1 cellular context compared by ENCODE assay signal in the genomic region with DNA sequence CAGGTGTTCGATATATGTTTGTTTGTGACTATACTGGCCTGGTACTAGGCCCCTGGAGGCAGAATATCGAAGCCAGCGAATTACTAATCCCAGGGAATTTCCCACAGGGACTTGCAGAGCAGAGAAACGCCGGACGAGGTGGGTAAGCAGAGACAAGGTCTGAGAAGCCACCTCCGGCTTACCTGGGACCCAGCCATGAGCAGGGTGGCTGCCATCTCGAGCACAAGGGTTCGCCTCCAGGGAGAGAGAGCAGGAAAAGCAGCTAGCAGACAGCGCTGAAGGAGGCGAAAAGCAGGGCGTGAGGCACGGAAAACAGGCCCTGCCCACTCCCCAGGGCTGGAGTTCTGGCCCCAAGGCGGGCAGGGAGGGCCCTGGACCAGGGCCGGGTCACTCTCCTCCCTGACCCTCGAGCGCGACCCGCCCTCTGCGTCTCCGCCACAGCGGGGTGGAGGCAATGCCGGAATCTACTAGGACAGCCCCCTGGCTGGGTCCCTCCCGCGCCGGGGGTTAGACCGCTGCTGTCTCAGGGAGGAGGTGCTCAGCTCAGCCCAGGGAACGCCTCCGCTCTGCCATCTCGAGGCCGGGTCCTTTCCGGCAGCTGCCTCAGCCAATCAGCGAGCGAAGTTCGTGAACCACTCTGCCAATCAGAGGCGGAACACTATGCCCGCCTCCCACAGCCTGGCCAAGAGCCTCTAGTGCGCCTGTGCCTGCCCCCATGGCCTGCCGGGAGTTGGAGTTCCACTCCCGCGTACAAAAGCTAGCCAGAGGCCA.
TF ChIP-seq lines count a peak whose summit lies in the region.

No MANE protein-coding gene starts in this region.

TF ChIP-seq in HepG2, 621 proteins besides CTCF, POLR2A, EP300 and RAD21 (continued from another document and continues in another):
- TF ChIP-seq ZNF260 (CRISPR knock-in tag; IDR thresholded peaks at IDR 0.05; ENCODE audit: borderline replicate concordance, low read depth): no peak
- TF ChIP-seq ZBTB3 (CRISPR knock-in tag; IDR thresholded peaks at IDR 0.05; ENCODE audit: borderline replicate concordance, low read depth): no peak
- no peak for TF ChIP-seq SIN3B (IDR thresholded peaks at IDR 0.05; ENCODE audit: low read length)
- no peak for TF ChIP-seq ZFP82 (CRISPR knock-in tag; IDR thresholded peaks at IDR 0.05; ENCODE audit: borderline replicate concordance)
- TF ChIP-seq RFX5 (IDR thresholded peaks at IDR 0.05; ENCODE audit: low read depth, low read length): no peak
- no peak for TF ChIP-seq NPAS2 (CRISPR knock-in tag; IDR thresholded peaks at IDR 0.05; ENCODE audit: borderline replicate concordance)
- TF ChIP-seq, protein P1, sequence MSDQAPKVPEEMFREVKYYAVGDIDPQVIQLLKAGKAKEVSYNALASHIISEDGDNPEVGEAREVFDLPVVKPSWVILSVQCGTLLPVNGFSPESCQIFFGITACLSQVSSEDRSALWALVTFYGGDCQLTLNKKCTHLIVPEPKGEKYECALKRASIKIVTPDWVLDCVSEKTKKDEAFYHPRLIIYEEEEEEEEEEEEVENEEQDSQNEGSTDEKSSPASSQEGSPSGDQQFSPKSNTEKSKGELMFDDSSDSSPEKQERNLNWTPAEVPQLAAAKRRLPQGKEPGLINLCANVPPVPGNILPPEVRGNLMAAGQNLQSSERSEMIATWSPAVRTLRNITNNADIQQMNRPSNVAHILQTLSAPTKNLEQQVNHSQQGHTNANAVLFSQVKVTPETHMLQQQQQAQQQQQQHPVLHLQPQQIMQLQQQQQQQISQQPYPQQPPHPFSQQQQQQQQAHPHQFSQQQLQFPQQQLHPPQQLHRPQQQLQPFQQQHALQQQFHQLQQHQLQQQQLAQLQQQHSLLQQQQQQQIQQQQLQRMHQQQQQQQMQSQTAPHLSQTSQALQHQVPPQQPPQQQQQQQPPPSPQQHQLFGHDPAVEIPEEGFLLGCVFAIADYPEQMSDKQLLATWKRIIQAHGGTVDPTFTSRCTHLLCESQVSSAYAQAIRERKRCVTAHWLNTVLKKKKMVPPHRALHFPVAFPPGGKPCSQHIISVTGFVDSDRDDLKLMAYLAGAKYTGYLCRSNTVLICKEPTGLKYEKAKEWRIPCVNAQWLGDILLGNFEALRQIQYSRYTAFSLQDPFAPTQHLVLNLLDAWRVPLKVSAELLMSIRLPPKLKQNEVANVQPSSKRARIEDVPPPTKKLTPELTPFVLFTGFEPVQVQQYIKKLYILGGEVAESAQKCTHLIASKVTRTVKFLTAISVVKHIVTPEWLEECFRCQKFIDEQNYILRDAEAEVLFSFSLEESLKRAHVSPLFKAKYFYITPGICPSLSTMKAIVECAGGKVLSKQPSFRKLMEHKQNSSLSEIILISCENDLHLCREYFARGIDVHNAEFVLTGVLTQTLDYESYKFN (CRISPR knock-in tag; conservative IDR thresholded peaks at IDR 0.05): no peak; the same call in none of the 2 replicates
- TF ChIP-seq ISX (CRISPR knock-in tag; conservative IDR thresholded peaks at IDR 0.05): no peak
- peak; percentile 66 for TF ChIP-seq POLR2G (IDR thresholded peaks at IDR 0.05; ENCODE audit: low read depth, low read length)
- TF ChIP-seq ZNF768 (CRISPR knock-in tag; IDR thresholded peaks at IDR 0.05): peak; percentile 29; the same call in 1 of the 2 replicates
- TF ChIP-seq, protein P2, sequence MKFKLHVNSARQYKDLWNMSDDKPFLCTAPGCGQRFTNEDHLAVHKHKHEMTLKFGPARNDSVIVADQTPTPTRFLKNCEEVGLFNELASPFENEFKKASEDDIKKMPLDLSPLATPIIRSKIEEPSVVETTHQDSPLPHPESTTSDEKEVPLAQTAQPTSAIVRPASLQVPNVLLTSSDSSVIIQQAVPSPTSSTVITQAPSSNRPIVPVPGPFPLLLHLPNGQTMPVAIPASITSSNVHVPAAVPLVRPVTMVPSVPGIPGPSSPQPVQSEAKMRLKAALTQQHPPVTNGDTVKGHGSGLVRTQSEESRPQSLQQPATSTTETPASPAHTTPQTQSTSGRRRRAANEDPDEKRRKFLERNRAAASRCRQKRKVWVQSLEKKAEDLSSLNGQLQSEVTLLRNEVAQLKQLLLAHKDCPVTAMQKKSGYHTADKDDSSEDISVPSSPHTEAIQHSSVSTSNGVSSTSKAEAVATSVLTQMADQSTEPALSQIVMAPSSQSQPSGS (CRISPR knock-in tag; IDR thresholded peaks at IDR 0.05): no peak
- no peak for TF ChIP-seq TCF7 (IDR thresholded peaks at IDR 0.05; ENCODE audit: low read depth)
- TF ChIP-seq ZNF367 (CRISPR knock-in tag; IDR thresholded peaks at IDR 0.05; ENCODE audit: borderline replicate concordance): peak; percentile 61; the same call in 1 of the 2 replicates
- no peak for TF ChIP-seq CHCHD3 (CRISPR knock-in tag; IDR thresholded peaks at IDR 0.05)
- no peak for TF ChIP-seq REXO4 (CRISPR knock-in tag; IDR thresholded peaks at IDR 0.05; ENCODE audit: borderline replicate concordance)
- 0 out of 2 replicates have a peak, but pooled peaks have one; percentile 58 for TF ChIP-seq ZNF616 (CRISPR knock-in tag; IDR thresholded peaks at IDR 0.05; ENCODE audit: low read depth)
- TF ChIP-seq, protein P3, sequence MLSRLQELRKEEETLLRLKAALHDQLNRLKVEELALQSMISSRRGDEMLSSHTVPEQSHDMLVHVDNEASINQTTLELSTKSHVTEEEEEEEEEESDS (CRISPR knock-in tag; IDR thresholded peaks at IDR 0.05; ENCODE audit: borderline replicate concordance): no peak
- no peak for TF ChIP-seq DR1 (CRISPR knock-in tag; IDR thresholded peaks at IDR 0.05)
- TF ChIP-seq ZBTB7A (CRISPR knock-in tag; IDR thresholded peaks at IDR 0.05): no peak
- no peak; the same call in 1 of the 2 replicates for TF ChIP-seq NCOR1 (IDR thresholded peaks at IDR 0.05; ENCODE audit: borderline replicate concordance, low read length)
- TF ChIP-seq ZNF839 (CRISPR knock-in tag; IDR thresholded peaks at IDR 0.05; ENCODE audit: borderline replicate concordance): no peak
- no peak for TF ChIP-seq PHF21A (CRISPR knock-in tag; IDR thresholded peaks at IDR 0.05)
- TF ChIP-seq, protein P4, sequence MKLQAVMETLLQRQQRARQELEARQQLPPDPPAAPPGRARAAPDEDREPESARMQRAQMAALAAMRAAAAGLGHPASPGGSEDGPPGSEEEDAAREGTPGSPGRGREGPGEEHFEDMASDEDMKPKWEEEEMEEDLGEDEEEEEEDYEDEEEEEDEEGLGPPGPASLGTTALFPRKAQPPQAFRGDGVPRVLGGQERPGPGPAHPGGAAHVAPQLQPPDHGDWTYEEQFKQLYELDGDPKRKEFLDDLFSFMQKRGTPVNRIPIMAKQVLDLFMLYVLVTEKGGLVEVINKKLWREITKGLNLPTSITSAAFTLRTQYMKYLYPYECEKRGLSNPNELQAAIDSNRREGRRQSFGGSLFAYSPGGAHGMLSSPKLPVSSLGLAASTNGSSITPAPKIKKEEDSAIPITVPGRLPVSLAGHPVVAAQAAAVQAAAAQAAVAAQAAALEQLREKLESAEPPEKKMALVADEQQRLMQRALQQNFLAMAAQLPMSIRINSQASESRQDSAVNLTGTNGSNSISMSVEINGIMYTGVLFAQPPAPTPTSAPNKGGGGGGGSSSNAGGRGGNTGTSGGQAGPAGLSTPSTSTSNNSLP (IDR thresholded peaks at IDR 0.05; ENCODE audit: low read depth, low read length): no peak
- TF ChIP-seq, protein P5, sequence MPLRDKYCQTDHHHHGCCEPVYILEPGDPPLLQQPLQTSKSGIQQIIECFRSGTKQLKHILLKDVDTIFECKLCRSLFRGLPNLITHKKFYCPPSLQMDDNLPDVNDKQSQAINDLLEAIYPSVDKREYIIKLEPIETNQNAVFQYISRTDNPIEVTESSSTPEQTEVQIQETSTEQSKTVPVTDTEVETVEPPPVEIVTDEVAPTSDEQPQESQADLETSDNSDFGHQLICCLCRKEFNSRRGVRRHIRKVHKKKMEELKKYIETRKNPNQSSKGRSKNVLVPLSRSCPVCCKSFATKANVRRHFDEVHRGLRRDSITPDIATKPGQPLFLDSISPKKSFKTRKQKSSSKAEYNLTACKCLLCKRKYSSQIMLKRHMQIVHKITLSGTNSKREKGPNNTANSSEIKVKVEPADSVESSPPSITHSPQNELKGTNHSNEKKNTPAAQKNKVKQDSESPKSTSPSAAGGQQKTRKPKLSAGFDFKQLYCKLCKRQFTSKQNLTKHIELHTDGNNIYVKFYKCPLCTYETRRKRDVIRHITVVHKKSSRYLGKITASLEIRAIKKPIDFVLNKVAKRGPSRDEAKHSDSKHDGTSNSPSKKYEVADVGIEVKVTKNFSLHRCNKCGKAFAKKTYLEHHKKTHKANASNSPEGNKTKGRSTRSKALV (CRISPR knock-in tag; IDR thresholded peaks at IDR 0.05): 0 out of 2 replicates have a peak, but pooled peaks have one; percentile 60
- peak; percentile 47 for TF ChIP-seq GABPA (IDR thresholded peaks at IDR 0.05; ENCODE audit: low read depth, low read length)
- TF ChIP-seq GABPA (CRISPR knock-in tag; IDR thresholded peaks at IDR 0.05; ENCODE audit: low read depth): peak; percentile 84
- no peak for TF ChIP-seq HMG20A (CRISPR knock-in tag; IDR thresholded peaks at IDR 0.05; ENCODE audit: borderline replicate concordance)
- TF ChIP-seq, protein P6, sequence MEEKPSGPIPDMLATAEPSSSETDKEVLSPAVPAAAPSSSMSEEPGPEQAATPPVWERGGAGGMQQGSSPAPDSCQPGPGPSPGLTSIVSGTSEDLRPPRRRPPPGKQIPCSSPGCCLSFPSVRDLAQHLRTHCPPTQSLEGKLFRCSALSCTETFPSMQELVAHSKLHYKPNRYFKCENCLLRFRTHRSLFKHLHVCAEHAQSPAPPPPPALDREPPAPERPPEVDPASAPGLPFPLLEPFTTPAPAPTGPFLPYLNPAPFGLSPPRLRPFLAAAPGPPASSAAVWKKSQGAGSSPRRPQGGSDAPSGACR (CRISPR knock-in tag; IDR thresholded peaks at IDR 0.05): no peak; the same call in 1 of the 2 replicates
- TF ChIP-seq ZSCAN21 (CRISPR knock-in tag; IDR thresholded peaks at IDR 0.05; ENCODE audit: borderline replicate concordance): no peak; the same call in 1 of the 2 replicates
- TF ChIP-seq HOXA7 (CRISPR knock-in tag; IDR thresholded peaks at IDR 0.05): no peak
- TF ChIP-seq, protein P7, sequence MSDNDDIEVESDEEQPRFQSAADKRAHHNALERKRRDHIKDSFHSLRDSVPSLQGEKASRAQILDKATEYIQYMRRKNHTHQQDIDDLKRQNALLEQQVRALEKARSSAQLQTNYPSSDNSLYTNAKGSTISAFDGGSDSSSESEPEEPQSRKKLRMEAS (IDR thresholded peaks at IDR 0.05): peak; percentile 76
- no peak for TF ChIP-seq RAD51 (IDR thresholded peaks at IDR 0.05; ENCODE audit: borderline replicate concordance)
- TF ChIP-seq, protein P8, sequence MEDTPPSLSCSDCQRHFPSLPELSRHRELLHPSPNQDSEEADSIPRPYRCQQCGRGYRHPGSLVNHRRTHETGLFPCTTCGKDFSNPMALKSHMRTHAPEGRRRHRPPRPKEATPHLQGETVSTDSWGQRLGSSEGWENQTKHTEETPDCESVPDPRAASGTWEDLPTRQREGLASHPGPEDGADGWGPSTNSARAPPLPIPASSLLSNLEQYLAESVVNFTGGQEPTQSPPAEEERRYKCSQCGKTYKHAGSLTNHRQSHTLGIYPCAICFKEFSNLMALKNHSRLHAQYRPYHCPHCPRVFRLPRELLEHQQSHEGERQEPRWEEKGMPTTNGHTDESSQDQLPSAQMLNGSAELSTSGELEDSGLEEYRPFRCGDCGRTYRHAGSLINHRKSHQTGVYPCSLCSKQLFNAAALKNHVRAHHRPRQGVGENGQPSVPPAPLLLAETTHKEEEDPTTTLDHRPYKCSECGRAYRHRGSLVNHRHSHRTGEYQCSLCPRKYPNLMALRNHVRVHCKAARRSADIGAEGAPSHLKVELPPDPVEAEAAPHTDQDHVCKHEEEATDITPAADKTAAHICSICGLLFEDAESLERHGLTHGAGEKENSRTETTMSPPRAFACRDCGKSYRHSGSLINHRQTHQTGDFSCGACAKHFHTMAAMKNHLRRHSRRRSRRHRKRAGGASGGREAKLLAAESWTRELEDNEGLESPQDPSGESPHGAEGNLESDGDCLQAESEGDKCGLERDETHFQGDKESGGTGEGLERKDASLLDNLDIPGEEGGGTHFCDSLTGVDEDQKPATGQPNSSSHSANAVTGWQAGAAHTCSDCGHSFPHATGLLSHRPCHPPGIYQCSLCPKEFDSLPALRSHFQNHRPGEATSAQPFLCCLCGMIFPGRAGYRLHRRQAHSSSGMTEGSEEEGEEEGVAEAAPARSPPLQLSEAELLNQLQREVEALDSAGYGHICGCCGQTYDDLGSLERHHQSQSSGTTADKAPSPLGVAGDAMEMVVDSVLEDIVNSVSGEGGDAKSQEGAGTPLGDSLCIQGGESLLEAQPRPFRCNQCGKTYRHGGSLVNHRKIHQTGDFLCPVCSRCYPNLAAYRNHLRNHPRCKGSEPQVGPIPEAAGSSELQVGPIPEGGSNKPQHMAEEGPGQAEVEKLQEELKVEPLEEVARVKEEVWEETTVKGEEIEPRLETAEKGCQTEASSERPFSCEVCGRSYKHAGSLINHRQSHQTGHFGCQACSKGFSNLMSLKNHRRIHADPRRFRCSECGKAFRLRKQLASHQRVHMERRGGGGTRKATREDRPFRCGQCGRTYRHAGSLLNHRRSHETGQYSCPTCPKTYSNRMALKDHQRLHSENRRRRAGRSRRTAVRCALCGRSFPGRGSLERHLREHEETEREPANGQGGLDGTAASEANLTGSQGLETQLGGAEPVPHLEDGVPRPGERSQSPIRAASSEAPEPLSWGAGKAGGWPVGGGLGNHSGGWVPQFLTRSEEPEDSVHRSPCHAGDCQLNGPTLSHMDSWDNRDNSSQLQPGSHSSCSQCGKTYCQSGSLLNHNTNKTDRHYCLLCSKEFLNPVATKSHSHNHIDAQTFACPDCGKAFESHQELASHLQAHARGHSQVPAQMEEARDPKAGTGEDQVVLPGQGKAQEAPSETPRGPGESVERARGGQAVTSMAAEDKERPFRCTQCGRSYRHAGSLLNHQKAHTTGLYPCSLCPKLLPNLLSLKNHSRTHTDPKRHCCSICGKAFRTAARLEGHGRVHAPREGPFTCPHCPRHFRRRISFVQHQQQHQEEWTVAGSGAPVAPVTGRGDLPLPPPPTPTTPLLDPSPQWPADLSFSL (CRISPR knock-in tag; IDR thresholded peaks at IDR 0.05): no peak
- peak; percentile 39 for TF ChIP-seq ZNF781 (CRISPR knock-in tag; IDR thresholded peaks at IDR 0.05; ENCODE audit: borderline replicate concordance, not compliant biosample characterization)
- TF ChIP-seq ZNF180 (CRISPR knock-in tag; IDR thresholded peaks at IDR 0.05; ENCODE audit: borderline replicate concordance, low read depth): 0 out of 2 replicates have a peak, but pooled peaks have one; percentile 21
- TF ChIP-seq, protein P9, sequence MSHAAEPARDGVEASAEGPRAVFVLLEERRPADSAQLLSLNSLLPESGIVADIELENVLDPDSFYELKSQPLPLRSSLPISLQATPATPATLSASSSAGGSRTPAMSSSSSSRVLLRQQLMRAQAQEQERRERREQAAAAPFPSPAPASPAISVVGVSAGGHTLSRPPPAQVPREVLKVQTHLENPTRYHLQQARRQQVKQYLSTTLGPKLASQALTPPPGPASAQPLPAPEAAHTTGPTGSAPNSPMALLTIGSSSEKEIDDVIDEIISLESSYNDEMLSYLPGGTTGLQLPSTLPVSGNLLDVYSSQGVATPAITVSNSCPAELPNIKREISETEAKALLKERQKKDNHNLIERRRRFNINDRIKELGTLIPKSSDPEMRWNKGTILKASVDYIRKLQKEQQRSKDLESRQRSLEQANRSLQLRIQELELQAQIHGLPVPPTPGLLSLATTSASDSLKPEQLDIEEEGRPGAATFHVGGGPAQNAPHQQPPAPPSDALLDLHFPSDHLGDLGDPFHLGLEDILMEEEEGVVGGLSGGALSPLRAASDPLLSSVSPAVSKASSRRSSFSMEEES (CRISPR knock-in tag; IDR thresholded peaks at IDR 0.05): no peak
- no peak for TF ChIP-seq ZNF224 (CRISPR knock-in tag; IDR thresholded peaks at IDR 0.05)
- TF ChIP-seq EEA1 (CRISPR knock-in tag; IDR thresholded peaks at IDR 0.05; ENCODE audit: borderline replicate concordance): no peak
- TF ChIP-seq ZNF329 (CRISPR knock-in tag; IDR thresholded peaks at IDR 0.05; ENCODE audit: low read depth): no peak
- no peak for TF ChIP-seq ZNF253 (CRISPR knock-in tag; IDR thresholded peaks at IDR 0.05; ENCODE audit: borderline replicate concordance)
- TF ChIP-seq U2AF1 (optimal IDR thresholded peaks at IDR 0.05; ENCODE audit: low read depth, low read length): peak; percentile 54
